ENCODE assay signal across 8 cellular contexts in the genomic region with DNA sequence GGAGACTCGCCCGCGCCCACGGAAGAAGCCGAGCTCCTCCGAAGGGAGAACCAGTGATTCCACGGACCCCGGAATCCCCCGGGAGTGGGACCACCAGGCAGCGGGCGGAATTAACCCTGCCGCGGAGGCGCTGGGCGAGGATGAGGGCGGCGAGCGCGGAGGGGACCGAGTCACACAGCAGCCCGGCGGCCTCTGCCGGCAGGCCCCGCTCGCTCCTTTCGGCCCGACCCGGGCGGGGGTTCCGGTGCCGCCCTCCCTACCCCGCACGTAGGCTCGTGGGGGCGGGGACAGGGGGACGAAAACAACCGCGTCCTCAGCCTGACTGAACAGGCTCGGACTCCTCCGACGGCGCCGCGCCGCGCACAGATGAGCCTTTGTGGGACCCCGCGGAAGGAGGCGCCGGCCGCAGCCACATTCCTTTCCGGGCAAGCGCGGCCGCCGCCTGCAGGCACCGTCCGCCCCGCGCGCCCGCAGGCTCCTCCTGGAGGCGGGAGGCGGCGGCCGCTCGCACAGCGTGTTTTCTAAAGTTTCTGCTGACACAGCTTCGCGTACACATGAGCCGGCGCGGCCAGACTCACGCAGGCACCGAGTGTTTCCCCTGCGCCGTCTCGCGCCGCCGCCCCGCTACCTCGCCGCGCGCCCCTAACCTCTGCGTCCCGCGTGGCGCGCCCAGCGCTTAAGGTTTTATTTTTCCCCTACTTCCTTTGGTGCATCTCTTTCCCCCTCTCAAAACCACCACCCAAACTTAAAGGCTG.
DNase-seq lines count a peak whose midpoint lies in the region; ATAC-seq, FAIRE-seq and TF ChIP-seq lines count a peak whose summit lies in the region.

No MANE protein-coding gene starts in this region.

- H3K9ac ChIP-seq in BLaER1 (peak overlapping the region; percentile 98), HepG2 (ENCODE audit: insufficient read depth, low read depth, low read length) (peak overlapping the region; percentile 96)

- peaks cover 8% of the 10 kb centered on the region for H3K36me3 Mint-ChIP-seq in activated CD4-positive, alpha-beta T cell treated with anti-CD3 and anti-CD28 coated beads, Interleukin-2, amount 10 ng/mL, durations not matched to agents 7 days and 5 days (ENCODE audit: low read depth)

- no peak for FAIRE-seq in HepG2 (lab: Jason Lieb, UNC)

- H3K4me2 ChIP-seq in BLaER1 = peak overlapping the region; percentile 89
- peak overlapping the region; percentile 91 for H3K4me2 ChIP-seq in HepG2 (ENCODE audit: low read depth, low read length)

- ATAC-seq in GM19043 (IDR thresholded peaks at IDR 0.05; ENCODE audit: low read depth, unreplicated experiment) = peak; percentile 62
- ATAC-seq in HG03342 (IDR thresholded peaks at IDR 0.05; ENCODE audit: unreplicated experiment) = peak; percentile 66
- ATAC-seq in HepG2 = peak; percentile 94

- peak; percentile 72 for TF ChIP-seq CTCF in HepG2 (CRISPR knock-in tag; IDR thresholded peaks at IDR 0.05)

- H3K27me3 ChIP-seq in BLaER1 (no peaks in the 10 kb centered on the region), HepG2 (ENCODE audit: control insufficient read depth in 1 of 2, insufficient read depth in 2 of 2, low read length in 2 of 2) (no peaks in the 10 kb centered on the region; a peak in 1 of 5 replicates)

- H2AFZ ChIP-seq in HepG2 (ENCODE audit: low read length) = no peak overlapping the region

- in situ Hi-C loops in HepG2 (cut with HindIII; ENCODE audit: extremely low pct_ligation_motif_present, low pct_unique_long_range_greater_than_20kb) = no loop called here

- H3K4me1 ChIP-seq in BLaER1 (peaks cover 53% of the 10 kb centered on the region), HepG2 (ENCODE audit: insufficient read depth, low read length) (peaks cover 28% of the 10 kb centered on the region)

- H4K20me1 ChIP-seq in BLaER1 = peaks cover 82% of the 10 kb centered on the region
- no peaks in the 10 kb centered on the region; the same call in 1 of the 2 replicates for H4K20me1 ChIP-seq in HepG2 (ENCODE audit: insufficient read depth, low read length)

- peak overlapping the region; percentile 100 for H3K27ac Mint-ChIP-seq in activated CD4-positive, alpha-beta T cell treated with anti-CD3 and anti-CD28 coated beads, Interleukin-2, amount 10 ng/mL, durations not matched to agents 7 days and 5 days

- POLR2A ChIA-PET in activated CD4-positive, alpha-beta T cell treated with anti-CD3 and anti-CD28 coated beads, Interleukin-2, amount 10 ng/mL, durations not matched to agents 7 days and 5 days (lab: Charles Lee) = interaction anchor here (2.4 kb wide), 1 partner anchor 241 kb away, joined by 7 read pairs; no protein-coding TSS in a partner anchor
- POLR2A ChIA-PET in HepG2 (lab: Yijun Ruan, JAX) = interaction anchor here (0.8 to 1.8 kb wide), 6 partner anchors 12 to 244 kb away, joined by 3 to 6 read pairs (median 3); a partner anchor contains a TSS

- TF ChIP-seq EP300 in HepG2 (IDR thresholded peaks at IDR 0.05; ENCODE audit: low read depth in 2 of 2, low read length in 2 of 2) (peak in 1 of 2 experiments; percentile 25; a peak in 1 of 4 replicates), HepG2 (CRISPR knock-in tag; IDR thresholded peaks at IDR 0.05; ENCODE audit: borderline replicate concordance) (peak; percentile 9; the same call in 1 of the 2 replicates)

- peaks cover 54% of the 10 kb centered on the region for H3K79me2 ChIP-seq in HepG2 (ENCODE audit: insufficient read depth, low read length)

- CTCF ChIA-PET in activated CD4-positive, alpha-beta T cell treated with anti-CD3 and anti-CD28 coated beads, Interleukin-2, amount 10 ng/mL, durations not matched to agents 7 days and 5 days (lab: Charles Lee) = interaction anchor here (0.6 to 1.2 kb wide), 3 partner anchors 8 to 77 kb away, joined by 3 to 5 read pairs (median 3); no protein-coding TSS in a partner anchor
- CTCF ChIA-PET in HepG2 (lab: Yijun Ruan, JAX; ENCODE audit: low intra/inter-chr PET ratio, low total read pairs) = no interaction called here

- H3K36me3 ChIP-seq in BLaER1 (0 out of 2 replicates have a peak, but pooled peaks cover 7% of the 10 kb centered on the region), HepG2 (replicated peaks in 1 of 2; ENCODE audit: control insufficient read depth in 1 of 2, insufficient read depth in 2 of 2, low read length in 2 of 2) (no peaks in the 10 kb centered on the region)

- peak; percentile 96 to 99 for TF ChIP-seq POLR2A in HepG2 (IDR thresholded peaks at IDR 0.05; ENCODE audit: insufficient read depth in 1 of 2, low read depth in 2 of 2, low read length in 2 of 2)

- intact Hi-C loops in HepG2 (cut with micrococcal nuclease; ENCODE audit: unreplicated experiment) = loop anchor here (2.0 to 5.0 kb wide), 3 partner anchors 69 to 241 kb away; no protein-coding TSS in a partner anchor

- H3K4me3 Mint-ChIP-seq in activated CD4-positive, alpha-beta T cell treated with anti-CD3 and anti-CD28 coated beads, Interleukin-2, amount 10 ng/mL, durations not matched to agents 7 days and 5 days = peak overlapping the region; percentile 89

- H3K9me3 ChIP-seq in BLaER1 (no peaks in the 10 kb centered on the region; the same call in 1 of the 2 replicates), HepG2 (ENCODE audit: low read length) (0 out of 2 replicates have a peak, but pooled peaks cover 5% of the 10 kb centered on the region)

- H3K4me1 Mint-ChIP-seq in activated CD4-positive, alpha-beta T cell treated with anti-CD3 and anti-CD28 coated beads, Interleukin-2, amount 10 ng/mL, durations not matched to agents 7 days and 5 days = peaks cover 58% of the 10 kb centered on the region

- DNase-seq in NCI-H510A (lab: John Stamatoyannopoulos, UW) (peak; percentile 88), cortex of kidney (lab: John Stamatoyannopoulos, UW) (peak; percentile 44), HepG2 (ENCODE audit: low spot score) (peak; percentile 91)
- DNase-seq in activated CD4-positive, alpha-beta T cell treated with anti-CD3 and anti-CD28 coated beads, Interleukin-2, amount 10 ng/mL, durations not matched to agents 7 days and 5 days = peak; percentile 90
- peak; percentile 77 to 82 for DNase-seq in stimulated activated CD4-positive, alpha-beta T cell treated with anti-CD3 and anti-CD28 coated beads, Interleukin-2, amount 100 ng/mL, for 48 hours

- peak overlapping the region; percentile 85 for H3K4me3 ChIP-seq in BLaER1
- H3K4me3 ChIP-seq in HepG2 (replicated peaks in 1 of 3; ENCODE audit: insufficient read depth in 1 of 3, low read depth in 2 of 3, low read length in 3 of 3) = peak overlapping the region; percentile 89 to 98 (median 92)

- WGBS in HepG2 (ENCODE audit: low lambda C conversion rate) = 1% methylated on average over 57 of the region's 92 CpGs

- H3K27ac ChIP-seq in BLaER1 (peak overlapping the region; percentile 98), HepG2 (ENCODE audit: extremely low read length, insufficient read depth, low read length) (peak overlapping the region; percentile 98)

- no peaks in the 10 kb centered on the region for H3K27me3 Mint-ChIP-seq in activated CD4-positive, alpha-beta T cell treated with anti-CD3 and anti-CD28 coated beads, Interleukin-2, amount 10 ng/mL, durations not matched to agents 7 days and 5 days

- BruUV-seq in HepG2 (replicated peaks; lab: Mats Ljungman, UMichigan) = no TSS peak

- TF ChIP-seq RAD21 in HepG2 (CRISPR knock-in tag; IDR thresholded peaks at IDR 0.05) = peak; percentile 82

- H3K9me3 Mint-ChIP-seq in activated CD4-positive, alpha-beta T cell treated with anti-CD3 and anti-CD28 coated beads, Interleukin-2, amount 10 ng/mL, durations not matched to agents 7 days and 5 days = peaks cover 6% of the 10 kb centered on the region

TF ChIP-seq in HepG2, 621 proteins besides CTCF, POLR2A, EP300 and RAD21 (continues in another document):
- TF ChIP-seq, protein P1, sequence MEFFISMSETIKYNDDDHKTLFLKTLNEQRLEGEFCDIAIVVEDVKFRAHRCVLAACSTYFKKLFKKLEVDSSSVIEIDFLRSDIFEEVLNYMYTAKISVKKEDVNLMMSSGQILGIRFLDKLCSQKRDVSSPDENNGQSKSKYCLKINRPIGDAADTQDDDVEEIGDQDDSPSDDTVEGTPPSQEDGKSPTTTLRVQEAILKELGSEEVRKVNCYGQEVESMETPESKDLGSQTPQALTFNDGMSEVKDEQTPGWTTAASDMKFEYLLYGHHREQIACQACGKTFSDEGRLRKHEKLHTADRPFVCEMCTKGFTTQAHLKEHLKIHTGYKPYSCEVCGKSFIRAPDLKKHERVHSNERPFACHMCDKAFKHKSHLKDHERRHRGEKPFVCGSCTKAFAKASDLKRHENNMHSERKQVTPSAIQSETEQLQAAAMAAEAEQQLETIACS (CRISPR knock-in tag; IDR thresholded peaks at IDR 0.05) = peak; percentile 62
- TF ChIP-seq ZNF282 (IDR thresholded peaks at IDR 0.05; ENCODE audit: partially characterized antibody) = no peak
- TF ChIP-seq NFE2L1 (CRISPR knock-in tag; IDR thresholded peaks at IDR 0.05; ENCODE audit: borderline replicate concordance) = 0 out of 2 replicates have a peak, but pooled peaks have one; percentile 56
- peak; percentile 95 for TF ChIP-seq ERF (CRISPR knock-in tag; IDR thresholded peaks at IDR 0.05)
- TF ChIP-seq, protein P2, sequence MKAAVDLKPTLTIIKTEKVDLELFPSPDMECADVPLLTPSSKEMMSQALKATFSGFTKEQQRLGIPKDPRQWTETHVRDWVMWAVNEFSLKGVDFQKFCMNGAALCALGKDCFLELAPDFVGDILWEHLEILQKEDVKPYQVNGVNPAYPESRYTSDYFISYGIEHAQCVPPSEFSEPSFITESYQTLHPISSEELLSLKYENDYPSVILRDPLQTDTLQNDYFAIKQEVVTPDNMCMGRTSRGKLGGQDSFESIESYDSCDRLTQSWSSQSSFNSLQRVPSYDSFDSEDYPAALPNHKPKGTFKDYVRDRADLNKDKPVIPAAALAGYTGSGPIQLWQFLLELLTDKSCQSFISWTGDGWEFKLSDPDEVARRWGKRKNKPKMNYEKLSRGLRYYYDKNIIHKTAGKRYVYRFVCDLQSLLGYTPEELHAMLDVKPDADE (CRISPR knock-in tag; IDR thresholded peaks at IDR 0.05) = peak; percentile 36; the same call in 1 of the 2 replicates

Comparison
In these comparisons a context has a peak if more than half of its experiments do, and no peak if none do; other contexts are left out.
1. Peak in every context shown above with its lines: DNase-seq, ATAC-seq, H3K4me3 ChIP-seq and H3K27ac ChIP-seq.